In genomic region chr3:40842714-40843113, GRCh38 we compare ENCODE assay signal across 2 cellular contexts.
A peak's percentile ranks its signal among the peaks of the same experiment; 100 is the strongest.
TF ChIP-seq lines count a peak whose summit lies in the region.

No MANE protein-coding gene starts in this region.

TF ChIP-seq in HepG2, 621 proteins besides CTCF, POLR2A, EP300 and RAD21:
- no peak for TF ChIP-seq ZSCAN22 (CRISPR knock-in tag; IDR thresholded peaks at IDR 0.05)
- TF ChIP-seq HNRNPL (IDR thresholded peaks at IDR 0.05; ENCODE audit: low read depth, low read length): no peak
- peak; percentile 91 for TF ChIP-seq ZBTB38 (CRISPR knock-in tag; IDR thresholded peaks at IDR 0.05)
- peak; percentile 82 for TF ChIP-seq PRPF4 (IDR thresholded peaks at IDR 0.05; ENCODE audit: low read depth, low read length, poor library complexity, severe bottlenecking)

TF ChIP-seq in H1, 55 proteins besides CTCF, POLR2A, EP300 and RAD21:
- no peak for TF ChIP-seq YY1 (IDR thresholded peaks at IDR 0.05; ENCODE audit: low read depth, low read length)
